1 cellular context compared by ENCODE assay signal in genomic region chr1:157626099-157626498, GRCh38.
TF ChIP-seq lines count a peak whose summit lies in the region.

No MANE protein-coding gene starts in this region.

TF ChIP-seq in HepG2, 621 proteins besides CTCF, POLR2A, EP300 and RAD21 (continued from another document):
- no peak for TF ChIP-seq PREB (CRISPR knock-in tag; IDR thresholded peaks at IDR 0.05)
- no peak for TF ChIP-seq CENPX (CRISPR knock-in tag; IDR thresholded peaks at IDR 0.05)
- no peak for TF ChIP-seq IRF1 (CRISPR knock-in tag; IDR thresholded peaks at IDR 0.05; ENCODE audit: low read depth)
- no peak for TF ChIP-seq HNRNPL (IDR thresholded peaks at IDR 0.05; ENCODE audit: low read depth, low read length)
- TF ChIP-seq NFIB (CRISPR knock-in tag; IDR thresholded peaks at IDR 0.05; ENCODE audit: borderline replicate concordance) = no peak
- no peak for TF ChIP-seq MTERF4 (CRISPR knock-in tag; IDR thresholded peaks at IDR 0.05)
- no peak for TF ChIP-seq ARNT2 (CRISPR knock-in tag; IDR thresholded peaks at IDR 0.05; ENCODE audit: low read depth)
- no peak for TF ChIP-seq ZNF230 (CRISPR knock-in tag; IDR thresholded peaks at IDR 0.05)
